ENCODE assay signal across 18 cellular contexts in the genomic region with DNA sequence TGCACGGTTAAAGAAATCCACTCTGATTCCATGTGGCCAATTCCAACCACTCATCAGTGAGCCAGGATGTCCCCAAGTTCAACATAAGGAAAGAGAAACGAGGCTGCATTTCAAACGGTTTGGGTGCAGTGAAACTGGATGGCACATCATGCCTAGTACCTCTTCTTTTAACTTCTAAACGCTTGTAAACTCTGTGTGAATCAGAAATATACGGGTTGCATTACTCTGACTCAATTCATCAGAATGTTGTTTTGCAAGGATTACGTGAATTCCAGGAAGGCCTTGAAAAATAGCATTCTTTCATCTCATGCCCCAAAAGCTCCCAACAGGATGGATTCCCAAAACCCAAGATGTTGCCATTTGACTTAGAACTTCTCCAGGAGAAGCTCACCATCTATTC.
DNase-seq lines count a peak whose midpoint lies in the region; ATAC-seq, FAIRE-seq and TF ChIP-seq lines count a peak whose summit lies in the region.
"Had no signal": no experiment of that assay in that cellular context is flagged by ENCODE, and none has a peak within 500 bp of the region (broad histone marks: within the 10 kb centered on the region; RNA-seq: fewer than 3 reads in every experiment).

No MANE protein-coding gene starts in this region.

- ATAC-seq in foreskin keratinocyte (peak; percentile 70), HG02571 (IDR thresholded peaks at IDR 0.05; ENCODE audit: unreplicated experiment) (no peak)
- ATAC-seq: body of pancreas, GM12878, WTC11 had no signal

- FAIRE-seq in urothelium cell line (lab: Jason Lieb, UNC) = no peak
- FAIRE-seq: D721Med, GM12878 had no signal

- H3K4me3 ChIP-seq in astrocyte of the spinal cord (ENCODE audit: low read depth, low read length) (no peak overlapping the region), ascending aorta (no peak overlapping the region)
- H3K4me3 ChIP-seq: body of pancreas, GM12878, sigmoid colon, SJCRH30, testis had no signal

- DNase-seq in HS-27A (ENCODE audit: low read depth) (peak; percentile 82), astrocyte of the spinal cord (ENCODE audit: low read depth, low spot score) (peak; percentile 86), foreskin keratinocyte (peak; percentile 66 to 93), urothelium cell line (ENCODE audit: low spot score) (peak; percentile 39), NCI-H774 (lab: John Stamatoyannopoulos, UW) (no peak), ascending aorta (ENCODE audit: low spot score in 2 of 2) (no peak), Kasumi-1 (lab: John Stamatoyannopoulos, UW) (no peak)
- DNase-seq: body of pancreas, islet precursor cell, NCI-H1048, NCI-H82, sigmoid colon, SJCRH30, testis had no signal

- intact Hi-C loops in ascending aorta (cut with DNase I) = no loop called here

- TF ChIP-seq CTCF in astrocyte of the spinal cord (IDR thresholded peaks at IDR 0.05; ENCODE audit: low read depth, low read length) (no peak), foreskin keratinocyte (conservative IDR thresholded peaks at IDR 0.05) (no peak), ascending aorta (IDR thresholded peaks at IDR 0.05) (no peak)

- H3K27ac ChIP-seq in foreskin keratinocyte = peak overlapping the region; percentile 14
- no peak overlapping the region for H3K27ac ChIP-seq in ascending aorta
- H3K27ac ChIP-seq: body of pancreas, SJCRH30, testis had no signal

- no peaks in the 10 kb centered on the region for H3K36me3 ChIP-seq in ascending aorta
- H3K36me3 ChIP-seq: sigmoid colon, SJCRH30 had no signal

- H3K4me1 ChIP-seq in foreskin keratinocyte (peaks cover 3% of the 10 kb centered on the region), ascending aorta (no peaks in the 10 kb centered on the region)
- H3K4me1 ChIP-seq: body of pancreas, sigmoid colon, SJCRH30, testis had no signal

- H3K27me3 ChIP-seq in foreskin keratinocyte (no peaks in the 10 kb centered on the region), ascending aorta (no peaks in the 10 kb centered on the region)
- H3K27me3 ChIP-seq: body of pancreas, sigmoid colon, SJCRH30, testis had no signal

- H3K9me3 ChIP-seq in ascending aorta = no peaks in the 10 kb centered on the region
- H3K9me3 ChIP-seq: body of pancreas, sigmoid colon, SJCRH30, testis had no signal

- in situ Hi-C loops in astrocyte of the spinal cord (cut with HindIII; ENCODE audit: low sequenced_read_pairs) = no loop called here

Comparison
In these comparisons a context has a peak if more than half of its experiments do, and no peak if none do; other contexts are left out.
1. DNase-seq: peak in HS-27A (single experiment), astrocyte of the spinal cord (single experiment), foreskin keratinocyte (2 of 2) and urothelium cell line (single experiment); none in NCI-H774 (single experiment), ascending aorta (0 of 2) and Kasumi-1 (0 of 2).